In the genomic region with DNA sequence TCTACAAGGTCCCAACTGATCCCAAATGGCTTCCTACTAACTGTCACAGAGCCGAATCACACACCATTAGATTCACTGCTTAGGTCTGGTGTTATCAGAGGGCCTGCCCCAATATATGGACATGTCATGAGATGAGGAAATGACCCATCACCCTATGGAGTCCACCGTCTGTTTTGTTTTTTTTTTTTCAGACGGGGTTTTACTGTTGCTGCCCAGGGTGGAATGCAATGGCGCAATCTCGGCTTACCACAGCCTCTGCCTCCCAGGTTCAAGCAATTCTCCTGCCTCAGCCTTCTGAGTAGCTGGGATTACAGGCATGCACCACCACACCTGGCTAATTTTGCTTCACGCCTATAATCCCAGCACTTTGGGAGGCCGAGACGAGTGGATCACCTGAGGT, we compare ENCODE assay signal across 1 cellular context.
TF ChIP-seq lines count a peak whose summit lies in the region.

No MANE protein-coding gene starts in this region.

TF ChIP-seq in HepG2, 621 proteins besides CTCF, POLR2A, EP300 and RAD21 (continued from another document):
- TF ChIP-seq BRD4 (CRISPR knock-in tag; IDR thresholded peaks at IDR 0.05) (no peak), RBM22 (optimal IDR thresholded peaks at IDR 0.05; ENCODE audit: low read length) (no peak), TEAD3 (CRISPR knock-in tag; optimal IDR thresholded peaks at IDR 0.05; ENCODE audit: borderline replicate concordance) (peak; percentile 49), ZFP90 (CRISPR knock-in tag; IDR thresholded peaks at IDR 0.05; ENCODE audit: borderline replicate concordance) (no peak), SP2 (CRISPR knock-in tag; IDR thresholded peaks at IDR 0.05) (no peak), TAF15 (IDR thresholded peaks at IDR 0.05; ENCODE audit: low read depth, low read length, poor library complexity, severe bottlenecking) (no peak)
- TF ChIP-seq, protein P1, sequence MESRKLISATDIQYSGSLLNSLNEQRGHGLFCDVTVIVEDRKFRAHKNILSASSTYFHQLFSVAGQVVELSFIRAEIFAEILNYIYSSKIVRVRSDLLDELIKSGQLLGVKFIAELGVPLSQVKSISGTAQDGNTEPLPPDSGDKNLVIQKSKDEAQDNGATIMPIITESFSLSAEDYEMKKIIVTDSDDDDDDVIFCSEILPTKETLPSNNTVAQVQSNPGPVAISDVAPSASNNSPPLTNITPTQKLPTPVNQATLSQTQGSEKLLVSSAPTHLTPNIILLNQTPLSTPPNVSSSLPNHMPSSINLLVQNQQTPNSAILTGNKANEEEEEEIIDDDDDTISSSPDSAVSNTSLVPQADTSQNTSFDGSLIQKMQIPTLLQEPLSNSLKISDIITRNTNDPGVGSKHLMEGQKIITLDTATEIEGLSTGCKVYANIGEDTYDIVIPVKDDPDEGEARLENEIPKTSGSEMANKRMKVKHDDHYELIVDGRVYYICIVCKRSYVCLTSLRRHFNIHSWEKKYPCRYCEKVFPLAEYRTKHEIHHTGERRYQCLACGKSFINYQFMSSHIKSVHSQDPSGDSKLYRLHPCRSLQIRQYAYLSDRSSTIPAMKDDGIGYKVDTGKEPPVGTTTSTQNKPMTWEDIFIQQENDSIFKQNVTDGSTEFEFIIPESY (CRISPR knock-in tag; IDR thresholded peaks at IDR 0.05) = no peak
